In the genomic region with DNA sequence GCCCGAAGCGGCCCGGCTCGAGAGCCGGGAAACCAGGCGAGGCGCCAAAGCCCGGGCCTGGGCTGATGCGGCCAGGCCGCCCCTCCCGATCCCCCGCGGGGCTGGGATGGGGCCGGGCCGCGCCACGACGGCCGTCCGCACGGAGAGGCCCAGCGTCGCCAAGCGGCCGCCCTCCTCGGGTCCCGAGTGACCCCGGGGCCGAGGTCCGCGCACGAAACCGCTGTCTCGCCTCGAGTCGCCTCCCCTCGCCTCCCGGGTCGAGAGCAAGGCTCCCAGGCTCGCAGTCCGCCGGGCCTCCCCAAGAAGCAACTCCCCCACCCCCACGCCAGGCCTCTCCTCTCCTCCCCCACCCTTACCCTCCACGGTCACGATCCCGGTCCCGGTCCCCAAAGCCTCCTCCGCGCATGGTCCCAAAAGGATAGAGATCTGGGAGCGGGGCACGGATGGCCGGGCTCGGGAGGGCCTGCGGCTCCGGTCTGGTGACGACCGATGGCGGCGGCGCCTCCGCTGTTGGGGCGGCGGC, we compare ENCODE assay signal across 1 cellular context.
TF ChIP-seq lines count a peak whose summit lies in the region.

No MANE protein-coding gene starts in this region.

TF ChIP-seq in GM12878, 131 proteins besides CTCF, POLR2A, EP300 and RAD21 (continued from another document):
- no peak for TF ChIP-seq ZNF384 (IDR thresholded peaks at IDR 0.05; ENCODE audit: borderline replicate concordance, low read depth, low read length)
